Comparison of ENCODE assay signal across 27 cellular contexts in genomic region chr2:184472481-184472880, GRCh38.
DNase-seq lines count a peak whose midpoint lies in the region; ATAC-seq and TF ChIP-seq lines count a peak whose summit lies in the region.
"Had no signal": no experiment of that assay in that cellular context is flagged by ENCODE, and none has a peak within 500 bp of the region (broad histone marks: within the 10 kb centered on the region; RNA-seq: fewer than 3 reads in every experiment).

No MANE protein-coding gene starts in this region.

- TF ChIP-seq POLR2A in transverse colon (IDR thresholded peaks at IDR 0.05): no peak

- H3K9ac ChIP-seq in OCI-LY1 (ENCODE audit: low read length): no peak overlapping the region

- no peaks in the 10 kb centered on the region for H3K79me2 ChIP-seq in OCI-LY1 (ENCODE audit: insufficient read depth, low read length)

- no peak for TF ChIP-seq EP300 in transverse colon (IDR thresholded peaks at IDR 0.05; ENCODE audit: low read depth)

- H3K27me3 ChIP-seq in OCI-LY1 (ENCODE audit: insufficient read depth, low read length) (no peaks in the 10 kb centered on the region), transverse colon (no peaks in the 10 kb centered on the region)
- H3K27me3 ChIP-seq: SJSA1 had no signal

- 0 out of 2 replicates have a peak, but pooled peaks cover 3% of the 10 kb centered on the region for H3K9me3 ChIP-seq in OCI-LY1 (ENCODE audit: low read length)
- H3K9me3 ChIP-seq in transverse colon: no peaks in the 10 kb centered on the region
- H3K9me3 ChIP-seq: SJSA1 had no signal

- no peak overlapping the region for H3K4me2 ChIP-seq in OCI-LY1 (ENCODE audit: low read length)

- in situ Hi-C loops in transverse colon (cut with MboI; ENCODE audit: low pct_ligation_motif_present in 1 of 4, low pct_unique_long_range_greater_than_20kb in 1 of 4, low sequenced_read_pairs in 3 of 4): no loop called here

- no peak for TF ChIP-seq CTCF in OCI-LY1 (IDR thresholded peaks at IDR 0.05; ENCODE audit: low read length)
- no peak for TF ChIP-seq CTCF in transverse colon (IDR thresholded peaks at IDR 0.05)

- DNase-seq in HuH-7 (ENCODE audit: low spot score): peak; percentile 4
- DNase-seq in left colon: peak in 1 of 2 donors; percentile 29
- peak; percentile 28 for DNase-seq in transverse colon
- DNase-seq in dedifferentiated amniotic fluid mesenchymal stem cell (ENCODE audit: extremely low spot score): no peak
- DNase-seq in activated CD4-positive, alpha-beta T cell treated with anti-CD3 and anti-CD28 coated beads, Interleukin-2, amount 50 U/mL, for 1 hour: no peak
- DNase-seq: C1 segment of cervical spinal cord; CD4-positive, alpha-beta memory T cell; COR-L47; GDM1; Kasumi-1; NCI-H1105; NCI-H1436 treated with DMSO at 0.1 percent for 48 hours; NCI-H187 treated with DMSO at 0.1 percent for 48 hours; NCI-H345; NCI-H524; NCI-H748 treated with DMSO at 0.1 percent for 48 hours; NK-92 treated with Interleukin-12 subunit alpha and Interleukin-12 subunit beta, amount 100 ng/mL, for 24 hours; Right ventricle myocardium superior; RPMI8226 had no signal

- no peaks in the 10 kb centered on the region for H3K9me2 ChIP-seq in OCI-LY1 (ENCODE audit: low read depth, low read length)

- 0 out of 2 replicates have a peak overlapping the region, but pooled peaks have one; percentile 57 for H2AFZ ChIP-seq in OCI-LY1 (ENCODE audit: low read length)

- H3K36me3 ChIP-seq in OCI-LY1 (ENCODE audit: insufficient read depth, low read length): no peaks in the 10 kb centered on the region
- H3K36me3 ChIP-seq in transverse colon: no peaks in the 10 kb centered on the region
- H3K36me3 ChIP-seq: SJSA1 had no signal

- H3K4me3 ChIP-seq in OCI-LY1 (ENCODE audit: low read depth, low read length, poor library complexity, severe bottlenecking) (no peak overlapping the region), transverse colon (no peak overlapping the region)
- H3K4me3 ChIP-seq: GM12878, K562, SJSA1 had no signal

- H3K27ac ChIP-seq in OCI-LY1 (ENCODE audit: low read depth, low read length, poor library complexity, severe bottlenecking) (no peak overlapping the region), transverse colon (no peak overlapping the region)
- H3K27ac ChIP-seq: HL-60, SJSA1 had no signal

- no peaks in the 10 kb centered on the region for H4K20me1 ChIP-seq in OCI-LY1 (ENCODE audit: insufficient read depth, low read length)

- H3F3A ChIP-seq in OCI-LY1 (ENCODE audit: insufficient read depth, low read length): no peaks in the 10 kb centered on the region; the same call in 1 of the 2 replicates

- intact Hi-C loops in left colon (cut with DNase I, micrococcal nuclease): no loop called here
- intact Hi-C loops in transverse colon (cut with DNase I; ENCODE audit: low total_unique reads): no loop called here

- ATAC-seq in left colon (peak; percentile 85), GM18868 (IDR thresholded peaks at IDR 0.05; ENCODE audit: unreplicated experiment) (no peak)
- ATAC-seq: GM12878, HCT116, HepG2, K562 had no signal

- no peaks in the 10 kb centered on the region for H3K4me1 ChIP-seq in OCI-LY1 (ENCODE audit: insufficient read depth, low read length, severe bottlenecking)
- peaks cover 0 to 3% (median 0%) of the 10 kb centered on the region in 4 donors for H3K4me1 ChIP-seq in transverse colon
- H3K4me1 ChIP-seq: SJSA1 had no signal

- WGBS in transverse colon (ENCODE audit: low coverage in 1 of 2), 2 donors: 45 to 67% methylated on average over 1 of the region's 1 CpG

Comparison
In these comparisons a context has a peak if more than half of its experiments do, and no peak if none do; other contexts are left out.
1. DNase-seq: peak in HuH-7 (single experiment) and transverse colon (single experiment); none in dedifferentiated amniotic fluid mesenchymal stem cell (single experiment) and activated CD4-positive, alpha-beta T cell treated with anti-CD3 and anti-CD28 coated beads, Interleukin-2, amount 50 U/mL, for 1 hour (single experiment).